ENCODE assay signal across 24 cellular contexts in genomic region chr6:4025681-4026080, GRCh38. TPM values are rescaled to one million over a fixed set of nuclear protein-coding genes. Genes with fewer than 3 reads are reported as not detected.
DNase-seq lines count a peak whose midpoint lies in the region; ATAC-seq and TF ChIP-seq lines count a peak whose summit lies in the region.
"Had no signal": no experiment of that assay in that cellular context is flagged by ENCODE, and none has a peak within 500 bp of the region (broad histone marks: within the 10 kb centered on the region; RNA-seq: fewer than 3 reads in every experiment).

No MANE protein-coding gene starts in this region.

- H3K79me2 ChIP-seq in DND-41 (ENCODE audit: insufficient read depth, low read length) (peaks cover 99% of the 10 kb centered on the region), OCI-LY7 (ENCODE audit: insufficient read depth, low read depth, low read length) (peaks cover 97% of the 10 kb centered on the region)

- ATAC-seq in activated naive CD8-positive, alpha-beta T cell treated with anti-CD3 and anti-CD28 coated beads, Interleukin-2, amount 50 U/mL, for 24 hours, result no peak
- ATAC-seq in DND-41 (ENCODE audit: insufficient read depth, low read depth) (no peak), GM21423 (IDR thresholded peaks at IDR 0.05; ENCODE audit: unreplicated experiment) (no peak), HG03342 (IDR thresholded peaks at IDR 0.05; ENCODE audit: unreplicated experiment) (no peak)
- ATAC-seq in naive thymus-derived CD4-positive, alpha-beta T cell, result no peak

- no peak overlapping the region for H3K9ac ChIP-seq in DND-41 (ENCODE audit: low read depth, low read length)
- H3K9ac ChIP-seq: KMS-11 had no signal

- H3K27ac ChIP-seq in DND-41 (ENCODE audit: low read length) (no peak overlapping the region), OCI-LY7 (ENCODE audit: low read depth, low read length, poor library complexity, severe bottlenecking) (no peak overlapping the region)
- H3K27ac ChIP-seq in naive thymus-derived CD4-positive, alpha-beta T cell (ENCODE audit: low read depth, low read length), result no peak overlapping the region
- H3K27ac ChIP-seq: KMS-11 had no signal

- no peaks in the 10 kb centered on the region for H3K27me3 Mint-ChIP-seq in activated naive CD8-positive, alpha-beta T cell
- no peaks in the 10 kb centered on the region for H3K27me3 Mint-ChIP-seq in activated naive CD8-positive, alpha-beta T cell treated with anti-CD3 and anti-CD28 coated beads, Interleukin-2, amount 50 U/mL, for 24 hours
- H3K27me3 Mint-ChIP-seq in naive thymus-derived CD4-positive, alpha-beta T cell, result no peaks in the 10 kb centered on the region

- peaks cover 22% of the 10 kb centered on the region for H3K36me3 Mint-ChIP-seq in activated naive CD8-positive, alpha-beta T cell
- peaks cover 59% of the 10 kb centered on the region for H3K36me3 Mint-ChIP-seq in activated naive CD8-positive, alpha-beta T cell treated with anti-CD3 and anti-CD28 coated beads, Interleukin-2, amount 50 U/mL, for 24 hours (ENCODE audit: low read depth)
- peaks cover 12 to 27% (median 20%) of the 10 kb centered on the region in 5 donors for H3K36me3 Mint-ChIP-seq in naive thymus-derived CD4-positive, alpha-beta T cell

- TF ChIP-seq CTCF in DND-41 (IDR thresholded peaks at IDR 0.05; ENCODE audit: borderline replicate concordance, extremely low read depth, low read length, poor library complexity, severe bottlenecking) (no peak), OCI-LY7 (conservative IDR thresholded peaks at IDR 0.05; ENCODE audit: low read length) (no peak)

- H3K4me1 Mint-ChIP-seq in activated naive CD8-positive, alpha-beta T cell (ENCODE audit: low read depth), result peaks cover 79% of the 10 kb centered on the region
- peaks cover 72% of the 10 kb centered on the region for H3K4me1 Mint-ChIP-seq in activated naive CD8-positive, alpha-beta T cell treated with anti-CD3 and anti-CD28 coated beads, Interleukin-2, amount 50 U/mL, for 24 hours
- peaks cover 53 to 94% (median 86%) of the 10 kb centered on the region in 7 donors for H3K4me1 Mint-ChIP-seq in naive thymus-derived CD4-positive, alpha-beta T cell

- BruUV-seq in OCI-LY7 (replicated peaks; lab: Mats Ljungman, UMichigan), result no TSS peak

- CTCF ChIA-PET in OCI-LY7 (lab: Charles Lee; ENCODE audit: unreplicated experiment), result no interaction called here
- CTCF ChIA-PET in naive thymus-derived CD4-positive, alpha-beta T cell (lab: Charles Lee), result no interaction called here

- intact Hi-C loops in OCI-LY7 (cut with micrococcal nuclease; ENCODE audit: unreplicated experiment), result loop anchor here (10.0 kb wide), 3 partner anchors 671 to 859 kb away; partner anchors contain the start of gene CDYL
- intact Hi-C loops in naive thymus-derived CD4-positive, alpha-beta T cell (cut with micrococcal nuclease), result no loop called here

- H3K9me2 ChIP-seq in OCI-LY7 (ENCODE audit: insufficient read depth, low read length), result no peaks in the 10 kb centered on the region

- H3K4me2 ChIP-seq in DND-41 (ENCODE audit: insufficient read depth, low read length), result peak overlapping the region; percentile 79
- H3K4me2 ChIP-seq in OCI-LY7 (ENCODE audit: low read length), result peak overlapping the region; percentile 34

- H3K36me3 ChIP-seq in DND-41 (ENCODE audit: insufficient read depth, low read length) (peaks cover 47% of the 10 kb centered on the region), OCI-LY7 (ENCODE audit: insufficient read depth, low read length) (peaks cover 75% of the 10 kb centered on the region)
- H3K36me3 ChIP-seq in naive thymus-derived CD4-positive, alpha-beta T cell (ENCODE audit: control insufficient read depth in 2 of 3, insufficient read depth in 3 of 3, low read length in 3 of 3), result peaks cover 0 to 18% (median 3%) of the 10 kb centered on the region in 3 experiments

- H2AFZ ChIP-seq in DND-41 (ENCODE audit: low read depth, low read length) (no peak overlapping the region), OCI-LY7 (ENCODE audit: low read length) (no peak overlapping the region)

- H3K4me3 Mint-ChIP-seq in activated naive CD8-positive, alpha-beta T cell, result peak overlapping the region; percentile 35
- no peak overlapping the region for H3K4me3 Mint-ChIP-seq in activated naive CD8-positive, alpha-beta T cell treated with anti-CD3 and anti-CD28 coated beads, Interleukin-2, amount 50 U/mL, for 24 hours
- peak overlapping the region in 7 of 10 donors; percentile 8 to 92 (median 33) for H3K4me3 Mint-ChIP-seq in naive thymus-derived CD4-positive, alpha-beta T cell

- no peaks in the 10 kb centered on the region for H3K27me3 ChIP-seq in DND-41 (ENCODE audit: insufficient read depth, low read length, poor library complexity)
- H3K27me3 ChIP-seq in naive thymus-derived CD4-positive, alpha-beta T cell (ENCODE audit: control insufficient read depth in 2 of 2, insufficient read depth in 2 of 2, low read length in 2 of 2), result no peaks in the 10 kb centered on the region

- H3K9me3 ChIP-seq in DND-41 (ENCODE audit: insufficient read depth, low read length, severe bottlenecking) (no peaks in the 10 kb centered on the region), OCI-LY7 (ENCODE audit: low read length) (no peaks in the 10 kb centered on the region)
- no peaks in the 10 kb centered on the region for H3K9me3 ChIP-seq in naive thymus-derived CD4-positive, alpha-beta T cell (ENCODE audit: control insufficient read depth in 2 of 3, low read length in 3 of 3)

- DNase-seq in activated naive CD8-positive, alpha-beta T cell treated with anti-CD3 and anti-CD28 coated beads, Interleukin-2, amount 50 U/mL, for 24 hours, result no peak
- DNase-seq in DND-41, result no peak
- DNase-seq in OCI-LY7 (ENCODE audit: low spot score), result no peak
- no peak for DNase-seq in naive thymus-derived CD4-positive, alpha-beta T cell
- no peak for DNase-seq in glomerular visceral epithelial cell (ENCODE audit: extremely low spot score)
- DNase-seq: C1 segment of cervical spinal cord, DMS153, NCI-H1092 treated with DMSO at 0.1 percent for 48 hours, NCI-H1436, NCI-H187, NCI-H2171 treated with DMSO at 0.1 percent for 48 hours, NCI-H345, NCI-H510A treated with DMSO at 0.1 percent for 48 hours, NCI-H748 treated with DMSO at 0.1 percent for 48 hours, Right ventricle myocardium superior, RPMI8226 had no signal

- POLR2A ChIA-PET in OCI-LY7 (lab: Charles Lee), result interaction anchor here (0.8 kb wide), 2 partner anchors 8 to 29 kb away, joined by 4 read pairs; no protein-coding TSS in a partner anchor
- POLR2A ChIA-PET in naive thymus-derived CD4-positive, alpha-beta T cell (lab: Charles Lee), result no interaction called here

- H4K20me1 ChIP-seq in DND-41 (ENCODE audit: insufficient read depth, low read length) (peaks cover 84% of the 10 kb centered on the region), OCI-LY7 (ENCODE audit: insufficient read depth, low read length) (peaks cover 51% of the 10 kb centered on the region)

- H3K27ac Mint-ChIP-seq in activated naive CD8-positive, alpha-beta T cell, result no peak overlapping the region
- no peak overlapping the region for H3K27ac Mint-ChIP-seq in activated naive CD8-positive, alpha-beta T cell treated with anti-CD3 and anti-CD28 coated beads, Interleukin-2, amount 50 U/mL, for 24 hours
- H3K27ac Mint-ChIP-seq in naive thymus-derived CD4-positive, alpha-beta T cell, result peak overlapping the region in 1 of 9 donors; percentile 21

- H3K4me3 ChIP-seq in DND-41 (ENCODE audit: low read depth in 1 of 2, low read length in 2 of 2) (no peak overlapping the region), OCI-LY7 (ENCODE audit: low read depth, low read length, poor library complexity, severe bottlenecking) (no peak overlapping the region)
- H3K4me3 ChIP-seq in naive thymus-derived CD4-positive, alpha-beta T cell (ENCODE audit: low read length), result no peak overlapping the region

- no peaks in the 10 kb centered on the region for H3K9me3 Mint-ChIP-seq in activated naive CD8-positive, alpha-beta T cell (ENCODE audit: low read depth)
- no peaks in the 10 kb centered on the region for H3K9me3 Mint-ChIP-seq in activated naive CD8-positive, alpha-beta T cell treated with anti-CD3 and anti-CD28 coated beads, Interleukin-2, amount 50 U/mL, for 24 hours
- H3K9me3 Mint-ChIP-seq in naive thymus-derived CD4-positive, alpha-beta T cell, result peaks cover 0 to 3% (median 0%) of the 10 kb centered on the region in 11 donors

- peaks cover 56% of the 10 kb centered on the region for H3K4me1 ChIP-seq in DND-41 (ENCODE audit: insufficient read depth, low read length)
- H3K4me1 ChIP-seq in OCI-LY7 (ENCODE audit: insufficient read depth, low read length, poor library complexity, severe bottlenecking), result peaks cover 43% of the 10 kb centered on the region
- peaks cover 42 to 48% of the 10 kb centered on the region in 2 donors for H3K4me1 ChIP-seq in naive thymus-derived CD4-positive, alpha-beta T cell (ENCODE audit: control insufficient read depth in 2 of 2, insufficient read depth in 2 of 2, low read length in 2 of 2)

RNA-seq across cellular contexts. Expression of gene FAM217A, which starts 53.3 kb away (rescaled TPM):
- total RNA-seq in OCI-LY7 (2014; rRNA removed; shearing (Covaris generic)), result not detected in 2 replicates
- not detected in 2 replicates for total RNA-seq in OCI-LY7 (2022)
- total RNA-seq in naive thymus-derived CD4-positive, alpha-beta T cell, result not detected
- under 1 TPM in 1 of 2 donors, not detected in 1; 0.16 TPM for polyA plus RNA-seq in naive thymus-derived CD4-positive, alpha-beta T cell
- total RNA-seq: A673; HT1080; Right ventricle myocardium superior; SK-MEL-5; T-helper 1 cell treated with Interleukin-12 subunit alpha and Interleukin-12 subunit beta and Interleukin-4 antibody, amounts not matched to agents 30 ng/mL and 1 ng/mL, for 36 hours had no signal
